11 cellular contexts compared by ENCODE assay signal in the genomic region with DNA sequence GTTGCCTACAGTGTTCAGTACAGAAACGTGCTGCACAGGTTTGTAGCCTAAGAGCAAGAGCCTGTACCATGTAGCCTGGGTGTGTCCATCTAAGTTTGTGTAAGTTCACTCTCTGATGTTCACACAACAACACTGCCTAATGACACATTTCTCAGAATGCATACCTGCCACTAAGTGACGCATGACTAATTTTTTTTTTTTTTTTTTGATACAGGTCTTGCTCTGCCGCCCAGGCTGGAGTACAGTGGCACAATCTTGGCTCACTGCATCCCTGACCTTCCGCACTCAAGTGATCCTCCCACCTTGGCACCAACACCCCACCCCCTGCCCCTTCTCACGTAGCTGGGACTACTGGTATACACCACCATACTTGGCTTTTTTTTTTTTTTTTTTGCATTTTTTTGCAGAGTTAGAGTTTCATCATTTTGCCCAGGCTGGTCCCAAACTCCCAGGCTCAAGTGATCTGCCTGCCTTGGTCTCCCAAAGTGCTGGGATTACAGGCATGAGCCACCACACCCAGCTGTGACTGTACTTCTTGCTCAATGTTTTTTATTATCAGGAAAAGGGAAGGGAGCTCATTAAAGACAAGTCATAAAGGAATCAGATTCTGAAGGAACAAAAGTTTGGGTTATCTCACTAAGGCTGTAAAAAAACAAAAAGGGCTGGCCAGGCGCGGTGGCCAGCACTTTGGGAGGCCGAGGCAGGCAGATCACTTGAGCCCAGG. TPM values are rescaled to one million over a fixed set of nuclear protein-coding genes. Genes with fewer than 3 reads are reported as not detected.
DNase-seq lines count a peak whose midpoint lies in the region; ATAC-seq and TF ChIP-seq lines count a peak whose summit lies in the region.
"Had no signal": no experiment of that assay in that cellular context is flagged by ENCODE, and none has a peak within 500 bp of the region (broad histone marks: within the 10 kb centered on the region; RNA-seq: fewer than 3 reads in every experiment).

No MANE protein-coding gene starts in this region.

- H3K27ac ChIP-seq in thoracic aorta: no peak overlapping the region

- H3K36me3 ChIP-seq in thoracic aorta: no peaks in the 10 kb centered on the region

- no peak for TF ChIP-seq CTCF in HFFc6 (IDR thresholded peaks at IDR 0.05)
- TF ChIP-seq CTCF in choroid plexus epithelial cell (conservative IDR thresholded peaks at IDR 0.05; ENCODE audit: low read depth, low read length): no peak
- TF ChIP-seq CTCF in thoracic aorta (IDR thresholded peaks at IDR 0.05): no peak

- H3K4me1 ChIP-seq in thoracic aorta (ENCODE audit: control insufficient read depth in 1 of 2, low read depth in 2 of 2): no peaks in the 10 kb centered on the region

- peaks cover 11% of the 10 kb centered on the region for H3K4me1 Mint-ChIP-seq in HFFc6 (ENCODE audit: low read depth)

- no peaks in the 10 kb centered on the region for H3K9me3 Mint-ChIP-seq in HFFc6

- H3K4me3 ChIP-seq in choroid plexus epithelial cell (ENCODE audit: low read depth, low read length) (no peak overlapping the region), thoracic aorta (no peak overlapping the region)

- H3K27me3 Mint-ChIP-seq in HFFc6 (ENCODE audit: insufficient read depth): peaks cover 3% of the 10 kb centered on the region; the same call in 1 of the 2 replicates

- ATAC-seq in thoracic aorta (ENCODE audit: insufficient number of reproducible peaks, low FRiP score, low read depth): peak; percentile 13
- no peak for ATAC-seq in HG03039 (IDR thresholded peaks at IDR 0.05; ENCODE audit: unreplicated experiment)
- no peak for ATAC-seq in HG03025 (IDR thresholded peaks at IDR 0.05; ENCODE audit: low FRiP score, unreplicated experiment)

- peak; percentile 74 for DNase-seq in HFFc6
- DNase-seq in choroid plexus epithelial cell (ENCODE audit: low read depth): peak; percentile 10
- DNase-seq in kidney glomerular epithelial cell (lab: John Stamatoyannopoulos, UW): peak; percentile 78
- no peak for DNase-seq in thoracic aorta (ENCODE audit: low spot score)
- DNase-seq in activated gamma-delta T cell treated with Interleukin-2 at 50 U/mL for 16 hours: no peak
- DNase-seq in SHP77 (lab: John Stamatoyannopoulos, UW): no peak
- DNase-seq: central memory CD4-positive, alpha-beta T cell; NCI-H1417; stimulated activated CD4-positive, alpha-beta T cell treated with anti-CD3 and anti-CD28 coated beads, Interleukin-1b, Interleukin-23, amount 100 ng/mL, for 48 hours had no signal

- peak overlapping the region; percentile 70 for H3K27ac Mint-ChIP-seq in HFFc6

- H3K27me3 ChIP-seq in thoracic aorta (replicated peaks; ENCODE audit: insufficient read depth): no peaks in the 10 kb centered on the region

- no peaks in the 10 kb centered on the region for H3K36me3 Mint-ChIP-seq in HFFc6 (ENCODE audit: low read depth)

- no peaks in the 10 kb centered on the region for H3K9me3 ChIP-seq in thoracic aorta

- H3K4me3 Mint-ChIP-seq in HFFc6: no peak overlapping the region; the same call in 1 of the 2 replicates

RNA-seq across cellular contexts. Expression of a gene that starts 10.0 kb away (rescaled TPM):
- total RNA-seq in HFFc6 (2021; fragmentation: NEBNext Ultra II Directional; extraction: Animal tissue kit (Norgen Biotek cat#: 25700)): 10 to 100 TPM; 73.7 to 85.1 (median 79.9) TPM
- 100 to 1,000 TPM; 121 to 133 TPM for total RNA-seq in thoracic aorta

RNA-seq across cellular contexts. Expression of a gene that starts 16.6 kb away (rescaled TPM):
- not detected for total RNA-seq in HFFc6 (2021; fragmentation: NEBNext Ultra II Directional; extraction: Animal tissue kit (Norgen Biotek cat#: 25700))
- not detected for total RNA-seq in thoracic aorta

RNA-seq across cellular contexts. Expression of a gene that starts 27.1 kb away (rescaled TPM):
- under 1 TPM in 1 of 6 experiments, not detected in 5; 0.45 TPM for total RNA-seq in HFFc6 (2021; fragmentation: NEBNext Ultra II Directional; extraction: Animal tissue kit (Norgen Biotek cat#: 25700))
- not detected for total RNA-seq in thoracic aorta

RNA-seq across cellular contexts. Expression of a gene that starts 55.9 kb away (rescaled TPM):
- total RNA-seq in HFFc6 (2021; fragmentation: NEBNext Ultra II Directional; extraction: Animal tissue kit (Norgen Biotek cat#: 25700)): 10 to 100 TPM; 44.7 to 59.6 (median 46.4) TPM
- total RNA-seq in thoracic aorta: 100 to 1,000 TPM; 135 to 228 TPM

Comparison
In these comparisons a context has a peak if more than half of its experiments do, and no peak if none do; other contexts are left out.
1. DNase-seq: peak in HFFc6 (single experiment), choroid plexus epithelial cell (single experiment) and kidney glomerular epithelial cell (single experiment); none in thoracic aorta (single experiment), activated gamma-delta T cell treated with Interleukin-2 at 50 U/mL for 16 hours (single experiment) and SHP77 (0 of 2).